17 cellular contexts compared by ENCODE assay signal in the genomic region with DNA sequence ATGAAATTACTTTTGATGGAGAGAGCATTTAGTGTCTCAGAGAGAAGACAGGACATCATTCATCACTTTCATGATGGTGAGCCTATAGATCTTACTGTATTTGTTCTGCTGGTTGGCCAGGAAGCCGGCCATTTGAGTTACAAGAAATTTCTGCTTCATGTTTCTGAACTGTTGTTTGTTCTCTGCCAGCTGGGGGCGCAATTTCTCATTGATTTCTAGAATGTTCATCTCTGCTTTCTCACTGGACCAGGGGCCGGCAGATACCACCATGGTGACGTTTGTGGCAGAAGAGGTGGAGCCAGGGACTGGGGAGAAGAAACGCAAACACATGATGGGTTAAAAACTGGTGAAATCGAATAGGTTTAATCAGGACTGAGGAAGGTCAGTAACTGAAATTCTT. TPM values are rescaled to one million over a fixed set of nuclear protein-coding genes. Genes with fewer than 3 reads are reported as not detected.
DNase-seq lines count a peak whose midpoint lies in the region; ATAC-seq and TF ChIP-seq lines count a peak whose summit lies in the region.
"Not testable (repeated sequence)": the region's sequence is repeated elsewhere in the genome, so short reads cannot be mapped to it uniquely, and the experiment has no call there.
"Had no signal": no experiment of that assay in that cellular context is flagged by ENCODE, and none has a peak within 500 bp of the region (broad histone marks: within the 10 kb centered on the region; RNA-seq: fewer than 3 reads in every experiment).

No MANE protein-coding gene starts in this region.

- H3K4me2 ChIP-seq in neural progenitor cell = not testable (repeated sequence)

- not testable (repeated sequence) for H3K27me3 Mint-ChIP-seq in neural progenitor cell (ENCODE audit: insufficient read depth, low read depth)

- not testable (repeated sequence) for H3K4me3 Mint-ChIP-seq in neural progenitor cell

- H3K79me2 ChIP-seq in neural progenitor cell (ENCODE audit: low read depth) = not testable (repeated sequence)

- H3K27ac Mint-ChIP-seq in neural progenitor cell = not testable (repeated sequence)

- H3K9me3 Mint-ChIP-seq in neural progenitor cell = not testable (repeated sequence)

- DNase-seq in EL (peak; percentile 6), H7 (peak; percentile 23), choroid plexus epithelial cell (ENCODE audit: low read depth) (peak; percentile 31)
- not testable (repeated sequence) for DNase-seq in NB4 (ENCODE audit: low read depth); foreskin keratinocyte; neural progenitor cell (ENCODE audit: low spot score)

- not testable (repeated sequence) for H3F3A ChIP-seq in neural progenitor cell (ENCODE audit: low read depth)

- TF ChIP-seq CTCF in 22Rv1 (IDR thresholded peaks at IDR 0.05) (peak; percentile 47), NB4 (IDR thresholded peaks at IDR 0.05; ENCODE audit: low read depth, low read length) (peak; percentile 3), WI38 (IDR thresholded peaks at IDR 0.05; ENCODE audit: low read depth, low read length) (0 out of 2 replicates have a peak, but pooled peaks have one; percentile 30), choroid plexus epithelial cell (conservative IDR thresholded peaks at IDR 0.05; ENCODE audit: low read depth, low read length) (peak; percentile 55), foreskin keratinocyte (conservative IDR thresholded peaks at IDR 0.05) (peak; percentile 43), neural progenitor cell (IDR thresholded peaks at IDR 0.05) (peak; percentile 60)

- not testable (repeated sequence) for H3K36me3 ChIP-seq in H7 (replicated peaks; ENCODE audit: control insufficient read depth, insufficient read depth, low read length); neural progenitor cell

- not testable (repeated sequence) for H3K27me3 ChIP-seq in H7 (ENCODE audit: control insufficient read depth, insufficient read depth, low read length); foreskin keratinocyte; neural progenitor cell

- not testable (repeated sequence) for H3K27ac ChIP-seq in 22Rv1, foreskin keratinocyte, neural progenitor cell

- not testable (repeated sequence) for H3K4me3 ChIP-seq in H7 (ENCODE audit: insufficient read depth, low read depth, low read length); NB4 (ENCODE audit: low read depth, low read length); WI38 (ENCODE audit: low read depth, low read length); choroid plexus epithelial cell (ENCODE audit: low read depth, low read length); neural progenitor cell

- TF ChIP-seq POLR2A in NB4 (IDR thresholded peaks at IDR 0.05; ENCODE audit: extremely low read depth, insufficient read length) = not testable (repeated sequence)

- not testable (repeated sequence) for ATAC-seq in foreskin keratinocyte

- not testable (repeated sequence) for H3K4me1 Mint-ChIP-seq in neural progenitor cell

- not testable (repeated sequence) for H3K9ac ChIP-seq in neural progenitor cell

- not testable (repeated sequence) for H3K36me3 Mint-ChIP-seq in neural progenitor cell

- not testable (repeated sequence) for H3K9me3 ChIP-seq in neural progenitor cell (ENCODE audit: low read depth)

- not testable (repeated sequence) for H4K20me1 ChIP-seq in neural progenitor cell (ENCODE audit: low read depth)

- H3K4me1 ChIP-seq in foreskin keratinocyte, neural progenitor cell: not testable (repeated sequence)

- not testable (repeated sequence) for H2AFZ ChIP-seq in neural progenitor cell (replicated peaks)

RNA-seq across cellular contexts. Expression of a gene that starts 32.9 kb away (rescaled TPM):
- total RNA-seq in H7 (2014; rRNA removed; shearing (Covaris generic)) = not detected in 2 replicates
- total RNA-seq in foreskin keratinocyte = not detected in 2 replicates
- not detected in 2 replicates for polyA plus RNA-seq in foreskin keratinocyte
- total RNA-seq in neural progenitor cell (ENCODE audit: low replicate concordance) = not detected in 2 replicates
- total RNA-seq: CD4-positive, CD25-positive, alpha-beta regulatory T cell; LHCN-M2; posterior vena cava; Right ventricle myocardium superior; skeletal muscle tissue; tibial nerve had no signal

RNA-seq across cellular contexts. Expression of a gene that starts 52.1 kb away (rescaled TPM):
- total RNA-seq in H7 (2014; rRNA removed; shearing (Covaris generic)) = not detected in 2 replicates
- total RNA-seq in foreskin keratinocyte (not detected in 2 replicates), neural progenitor cell (ENCODE audit: low replicate concordance) (not detected in 2 replicates)
- not detected in 2 replicates for polyA plus RNA-seq in foreskin keratinocyte
- total RNA-seq: CD4-positive, CD25-positive, alpha-beta regulatory T cell; LHCN-M2; mesenteric fat pad; natural killer cell treated with Interleukin-12 subunit alpha and Interleukin-12 subunit beta and Interleukin-15 and Interleukin-18, amount 100 ng/mL, for 72 hours; posterior vena cava; Right ventricle myocardium superior; skeletal muscle tissue; T-cell; tibial nerve had no signal
- polyA plus RNA-seq: CD4-positive, CD25-positive, alpha-beta regulatory T cell had no signal

Comparison
In these comparisons a context has a peak if more than half of its experiments do, and no peak if none do; other contexts are left out.
1. CTCF ChIP-seq: peak in every context shown above with its lines; median percentile 60 in neural progenitor cell; 55 in choroid plexus epithelial cell; 47 in 22Rv1; 43 in foreskin keratinocyte; 30 in WI38; 3 in NB4.